ENCODE assay signal across 17 cellular contexts in genomic region chr3:52136513-52136912, GRCh38. TPM values are rescaled to one million over a fixed set of nuclear protein-coding genes. Genes with fewer than 3 reads are reported as not detected.
DNase-seq lines count a peak whose midpoint lies in the region; ATAC-seq and TF ChIP-seq lines count a peak whose summit lies in the region.
"Had no signal": no experiment of that assay in that cellular context is flagged by ENCODE, and none has a peak within 500 bp of the region (broad histone marks: within the 10 kb centered on the region; RNA-seq: fewer than 3 reads in every experiment).

No MANE protein-coding gene starts in this region.

- 67 to 79% methylated on average over 9 of the region's 9 CpGs for whole genome bisulfite sequencing in body of pancreas, 2 donors

- peak; percentile 28 for DNase-seq in AG10803 (ENCODE audit: low read depth)
- DNase-seq in NCI-H2029 (lab: John Stamatoyannopoulos, UW): peak; percentile 70
- DNase-seq in fibroblast of gingiva (ENCODE audit: low read depth): peak; percentile 52
- DNase-seq in pons (ENCODE audit: low spot score): peak; percentile 52
- no peak for DNase-seq in body of pancreas
- no peak for DNase-seq in colonic mucosa
- DNase-seq in posterior vena cava (ENCODE audit: low spot score): no peak
- DNase-seq in DMS 273 (lab: John Stamatoyannopoulos, UW; ENCODE audit: unreplicated experiment): no peak
- DNase-seq: activated naive CD8-positive, alpha-beta T cell treated with anti-CD3 and anti-CD28 coated beads, Interleukin-2, amount 10 ng/mL, durations not matched to agents 7 days and 5 days; AML-193; H7; NCI-H1105; Peyer's patch; small intestine; stimulated activated naive CD8-positive, alpha-beta T cell treated with anti-CD3 and anti-CD28 coated beads, Interleukin-15, amount 100 ng/mL, for 72 hours; T-cell had no signal

- H3K9me3 ChIP-seq in body of pancreas (no peaks in the 10 kb centered on the region), colonic mucosa (no peaks in the 10 kb centered on the region)
- H3K9me3 ChIP-seq: esophagus muscularis mucosa, Peyer's patch had no signal

- no peak for TF ChIP-seq POLR2A in body of pancreas (IDR thresholded peaks at IDR 0.05)

- no peaks in the 10 kb centered on the region for H3K4me1 ChIP-seq in body of pancreas
- no peaks in the 10 kb centered on the region for H3K4me1 ChIP-seq in colonic mucosa
- H3K4me1 ChIP-seq: Peyer's patch had no signal

- H3K36me3 ChIP-seq in body of pancreas (replicated peaks in 1 of 2; ENCODE audit: insufficient read depth in 1 of 2, low read depth in 2 of 2): no peaks in the 10 kb centered on the region
- H3K36me3 ChIP-seq in colonic mucosa: no peaks in the 10 kb centered on the region
- H3K36me3 ChIP-seq: esophagus muscularis mucosa, Peyer's patch had no signal

- intact Hi-C loops in body of pancreas (cut with DNase I): no loop called here
- intact Hi-C loops in colonic mucosa (cut with DNase I): no loop called here
- intact Hi-C loops in posterior vena cava (cut with DNase I): no loop called here

- no peaks in the 10 kb centered on the region for H3K27me3 ChIP-seq in body of pancreas
- no peaks in the 10 kb centered on the region for H3K27me3 ChIP-seq in colonic mucosa
- H3K27me3 ChIP-seq: esophagus muscularis mucosa, Peyer's patch had no signal

- H3K27ac ChIP-seq in body of pancreas (no peak overlapping the region), colonic mucosa (no peak overlapping the region)

- no peak overlapping the region for H3K9ac ChIP-seq in colonic mucosa (ENCODE audit: low read depth in 2 of 2, low read length in 2 of 2)

- H3K4me3 ChIP-seq in AG10803 (ENCODE audit: low read length) (no peak overlapping the region), body of pancreas (no peak overlapping the region), colonic mucosa (no peak overlapping the region)
- H3K4me3 ChIP-seq: esophagus muscularis mucosa, Peyer's patch had no signal

- no peak for TF ChIP-seq CTCF in AG10803 (conservative IDR thresholded peaks at IDR 0.05; ENCODE audit: low read length)
- no peak for TF ChIP-seq CTCF in body of pancreas (IDR thresholded peaks at IDR 0.05)
- TF ChIP-seq CTCF in colonic mucosa (IDR thresholded peaks at IDR 0.05): no peak

- no peak for ATAC-seq in body of pancreas
- ATAC-seq: stimulated activated naive CD8-positive, alpha-beta T cell treated with anti-CD3 and anti-CD28 coated beads, Interleukin-15, amount 100 ng/mL, for 72 hours; T-cell had no signal

RNA-seq across cellular contexts. Expression of gene POC1A, which starts 17.7 kb away (rescaled TPM):
- total RNA-seq in body of pancreas (1 to 10 TPM in 1 of 2 donors, under 1 TPM in 1; 0.26 to 3.3 TPM), colonic mucosa (10 to 100 TPM in 1 of 2 donors, 1 to 10 TPM in 1; 7.6 to 33.7 TPM), posterior vena cava (1 to 10 TPM; 1.7 to 1.9 TPM)

Comparison
In these comparisons a context has a peak if more than half of its experiments do, and no peak if none do; other contexts are left out.
1. DNase-seq: peak in AG10803 (single experiment), NCI-H2029 (single experiment), fibroblast of gingiva (single experiment) and pons (single experiment); none in body of pancreas (0 of 4), colonic mucosa (single experiment), posterior vena cava (single experiment) and DMS 273 (single experiment).